Comparison of ENCODE assay signal across 14 cellular contexts in genomic region chrX:38937926-38938325, GRCh38.
A peak's percentile ranks its signal among the peaks of the same experiment; 100 is the strongest.
DNase-seq lines count a peak whose midpoint lies in the region; ATAC-seq, FAIRE-seq and TF ChIP-seq lines count a peak whose summit lies in the region.
"Had no signal": no experiment of that assay in that cellular context is flagged by ENCODE, and none has a peak within 500 bp of the region (broad histone marks: within the 10 kb centered on the region; RNA-seq: fewer than 3 reads in every experiment).

No MANE protein-coding gene starts in this region.

- CTCF ChIA-PET in HepG2 (lab: Yijun Ruan, JAX; ENCODE audit: low intra/inter-chr PET ratio, low total read pairs): no interaction called here

- peaks cover 0 to 13% (median 0%) of the 10 kb centered on the region in 4 donors for H3K27me3 ChIP-seq in liver (ENCODE audit: control insufficient read depth in 4 of 4, insufficient read depth in 4 of 4, low read length in 3 of 4)
- H3K27me3 ChIP-seq in HepG2 (ENCODE audit: control insufficient read depth in 1 of 2, insufficient read depth in 2 of 2, low read length in 2 of 2): no peaks in the 10 kb centered on the region
- H3K27me3 ChIP-seq in skeletal muscle tissue (ENCODE audit: control insufficient read depth in 3 of 3, insufficient read depth in 3 of 3, low read length in 3 of 3): peaks cover 0 to 3% (median 0%) of the 10 kb centered on the region in 3 donors
- H3K27me3 ChIP-seq in MG63: no peaks in the 10 kb centered on the region
- H3K27me3 ChIP-seq: BLaER1 treated with 17β-estradiol and CSF1 and Interleukin-3, amounts not matched to agents 10 nM and 100 nM had no signal

- H3K36me3 ChIP-seq in liver (ENCODE audit: control insufficient read depth in 4 of 4, insufficient read depth in 3 of 4, low read depth in 1 of 4, low read length in 3 of 4) (no peaks in the 10 kb centered on the region), HepG2 (replicated peaks in 1 of 2; ENCODE audit: control insufficient read depth in 1 of 2, insufficient read depth in 2 of 2, low read length in 2 of 2) (no peaks in the 10 kb centered on the region), skeletal muscle tissue (ENCODE audit: control insufficient read depth in 3 of 3, insufficient read depth in 3 of 3, low read length in 3 of 3) (no peaks in the 10 kb centered on the region), MG63 (no peaks in the 10 kb centered on the region)
- H3K36me3 ChIP-seq: BLaER1 treated with 17β-estradiol and CSF1 and Interleukin-3, amounts not matched to agents 10 nM and 100 nM had no signal

- H2AFZ ChIP-seq in HepG2 (ENCODE audit: low read length): no peak overlapping the region

- POLR2A ChIA-PET in HepG2 (lab: Yijun Ruan, JAX): no interaction called here

- H3K79me2 ChIP-seq in HepG2 (ENCODE audit: insufficient read depth, low read length): no peaks in the 10 kb centered on the region

- in situ Hi-C loops in HepG2 (cut with HindIII; ENCODE audit: extremely low pct_ligation_motif_present, low pct_unique_long_range_greater_than_20kb): no loop called here

- H3K4me2 ChIP-seq in HepG2 (ENCODE audit: low read depth, low read length): no peak overlapping the region
- H3K4me2 ChIP-seq: BLaER1 treated with 17β-estradiol and CSF1 and Interleukin-3, amounts not matched to agents 10 nM and 100 nM had no signal

- H3K9me3 ChIP-seq in liver (ENCODE audit: control insufficient read depth in 4 of 4, low read length in 3 of 4) (peaks cover 0 to 1% (median 0%) of the 10 kb centered on the region in 4 donors), HepG2 (ENCODE audit: low read length) (no peaks in the 10 kb centered on the region), skeletal muscle tissue (ENCODE audit: control insufficient read depth in 3 of 3, low read length in 3 of 3) (no peaks in the 10 kb centered on the region), MG63 (no peaks in the 10 kb centered on the region)

- no peaks in the 10 kb centered on the region for H4K20me1 ChIP-seq in HepG2 (ENCODE audit: insufficient read depth, low read length)
- H4K20me1 ChIP-seq: BLaER1 treated with 17β-estradiol and CSF1 and Interleukin-3, amounts not matched to agents 10 nM and 100 nM had no signal

- DNase-seq in HepG2 (ENCODE audit: low spot score) (no peak), left lobe of liver (ENCODE audit: low spot score) (no peak), MG63 (no peak), NCI-H2029 (lab: John Stamatoyannopoulos, UW) (no peak), NCI-H1436 treated with DMSO at 0.1 percent for 48 hours (lab: John Stamatoyannopoulos, UW) (no peak)
- DNase-seq: ACHN; CD4-positive, CD25-positive, alpha-beta regulatory T cell; GF-D8 had no signal

- H3K4me1 ChIP-seq in liver (ENCODE audit: control insufficient read depth in 4 of 4, insufficient read depth in 4 of 4, low read length in 3 of 4) (peaks cover 0 to 25% (median 20%) of the 10 kb centered on the region in 4 donors), HepG2 (ENCODE audit: insufficient read depth, low read length) (no peaks in the 10 kb centered on the region; the same call in 1 of the 2 replicates), skeletal muscle tissue (ENCODE audit: control insufficient read depth in 3 of 3, insufficient read depth in 3 of 3, low read length in 3 of 3) (peaks cover 0 to 8% (median 7%) of the 10 kb centered on the region in 3 donors)
- H3K4me1 ChIP-seq: BLaER1 treated with 17β-estradiol and CSF1 and Interleukin-3, amounts not matched to agents 10 nM and 100 nM had no signal

- no peak for TF ChIP-seq EP300 in HepG2 (IDR thresholded peaks at IDR 0.05; ENCODE audit: low read depth in 2 of 2, low read length in 2 of 2)
- no peak for TF ChIP-seq EP300 in HepG2 (CRISPR knock-in tag; IDR thresholded peaks at IDR 0.05; ENCODE audit: borderline replicate concordance)

- no peak overlapping the region for H3K4me3 ChIP-seq in liver (ENCODE audit: low read depth in 1 of 3, low read length in 3 of 3)
- no peak overlapping the region for H3K4me3 ChIP-seq in HepG2 (replicated peaks in 1 of 3; ENCODE audit: insufficient read depth in 1 of 3, low read depth in 2 of 3, low read length in 3 of 3)
- no peak overlapping the region for H3K4me3 ChIP-seq in skeletal muscle tissue (ENCODE audit: low read length in 3 of 3)
- H3K4me3 ChIP-seq in MG63: no peak overlapping the region
- H3K4me3 ChIP-seq: BLaER1 treated with 17β-estradiol and CSF1 and Interleukin-3, amounts not matched to agents 10 nM and 100 nM had no signal

- peak; percentile 24 to 35 for TF ChIP-seq RAD21 in liver (IDR thresholded peaks at IDR 0.05)
- no peak for TF ChIP-seq RAD21 in HepG2 (CRISPR knock-in tag; IDR thresholded peaks at IDR 0.05)

- 26% methylated on average over 3 of the region's 3 CpGs for WGBS in liver
- 0% methylated on average over 3 of the region's 3 CpGs for WGBS in HepG2 (ENCODE audit: low lambda C conversion rate)

- TF ChIP-seq CTCF in liver (IDR thresholded peaks at IDR 0.05; ENCODE audit: low read depth, low read length, missing input control): no peak
- no peak for TF ChIP-seq CTCF in HepG2 (CRISPR knock-in tag; IDR thresholded peaks at IDR 0.05)

- H3K9ac ChIP-seq in liver (ENCODE audit: low read depth in 1 of 2, low read length in 2 of 2): no peak overlapping the region
- H3K9ac ChIP-seq in HepG2 (ENCODE audit: insufficient read depth, low read depth, low read length): no peak overlapping the region
- no peak overlapping the region for H3K9ac ChIP-seq in skeletal muscle tissue (ENCODE audit: low read depth in 1 of 3, low read length in 3 of 3)
- H3K9ac ChIP-seq: BLaER1 treated with 17β-estradiol and CSF1 and Interleukin-3, amounts not matched to agents 10 nM and 100 nM had no signal

- BruUV-seq in HepG2 (replicated peaks; lab: Mats Ljungman, UMichigan): no TSS peak

- peak overlapping the region in 1 of 2 donors; percentile 70 for H3K27ac ChIP-seq in liver (ENCODE audit: low read depth in 1 of 2, low read length in 2 of 2)
- no peak overlapping the region for H3K27ac ChIP-seq in HepG2 (ENCODE audit: extremely low read length, insufficient read depth, low read length)
- peak overlapping the region; percentile 8 for H3K27ac ChIP-seq in skeletal muscle tissue (ENCODE audit: low read depth, low read length)
- H3K27ac ChIP-seq: 22Rv1; BLaER1 treated with 17β-estradiol and CSF1 and Interleukin-3, amounts not matched to agents 10 nM and 100 nM had no signal

- intact Hi-C loops in HepG2 (cut with micrococcal nuclease; ENCODE audit: unreplicated experiment): no loop called here

- no peak for FAIRE-seq in HepG2 (lab: Jason Lieb, UNC)
- FAIRE-seq: HTR-8/SVneo had no signal

- TF ChIP-seq POLR2A in HepG2 (IDR thresholded peaks at IDR 0.05; ENCODE audit: insufficient read depth in 1 of 2, low read depth in 2 of 2, low read length in 2 of 2): no peak

- no peak for ATAC-seq in HepG2
- peak; percentile 76 for ATAC-seq in left lobe of liver
- ATAC-seq: HCT116 had no signal

TF ChIP-seq in liver, 16 proteins besides CTCF, POLR2A, EP300 and RAD21 (continues in another document):
- peak in 1 of 2 donors; percentile 46 for TF ChIP-seq JUND (IDR thresholded peaks at IDR 0.05)
- TF ChIP-seq, protein P1, sequence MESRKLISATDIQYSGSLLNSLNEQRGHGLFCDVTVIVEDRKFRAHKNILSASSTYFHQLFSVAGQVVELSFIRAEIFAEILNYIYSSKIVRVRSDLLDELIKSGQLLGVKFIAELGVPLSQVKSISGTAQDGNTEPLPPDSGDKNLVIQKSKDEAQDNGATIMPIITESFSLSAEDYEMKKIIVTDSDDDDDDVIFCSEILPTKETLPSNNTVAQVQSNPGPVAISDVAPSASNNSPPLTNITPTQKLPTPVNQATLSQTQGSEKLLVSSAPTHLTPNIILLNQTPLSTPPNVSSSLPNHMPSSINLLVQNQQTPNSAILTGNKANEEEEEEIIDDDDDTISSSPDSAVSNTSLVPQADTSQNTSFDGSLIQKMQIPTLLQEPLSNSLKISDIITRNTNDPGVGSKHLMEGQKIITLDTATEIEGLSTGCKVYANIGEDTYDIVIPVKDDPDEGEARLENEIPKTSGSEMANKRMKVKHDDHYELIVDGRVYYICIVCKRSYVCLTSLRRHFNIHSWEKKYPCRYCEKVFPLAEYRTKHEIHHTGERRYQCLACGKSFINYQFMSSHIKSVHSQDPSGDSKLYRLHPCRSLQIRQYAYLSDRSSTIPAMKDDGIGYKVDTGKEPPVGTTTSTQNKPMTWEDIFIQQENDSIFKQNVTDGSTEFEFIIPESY (IDR thresholded peaks at IDR 0.05): no peak
- TF ChIP-seq FOXA2 (IDR thresholded peaks at IDR 0.05): peak; percentile 85
- TF ChIP-seq, protein P2, sequence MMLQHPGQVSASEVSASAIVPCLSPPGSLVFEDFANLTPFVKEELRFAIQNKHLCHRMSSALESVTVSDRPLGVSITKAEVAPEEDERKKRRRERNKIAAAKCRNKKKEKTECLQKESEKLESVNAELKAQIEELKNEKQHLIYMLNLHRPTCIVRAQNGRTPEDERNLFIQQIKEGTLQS (IDR thresholded peaks at IDR 0.05): no peak
- peak; percentile 59 for TF ChIP-seq MAX (IDR thresholded peaks at IDR 0.05)

TF ChIP-seq in HepG2, 621 proteins besides CTCF, POLR2A, EP300 and RAD21:
- TF ChIP-seq NCOA5 (CRISPR knock-in tag; IDR thresholded peaks at IDR 0.05): no peak
- TF ChIP-seq ZNF3 (CRISPR knock-in tag; IDR thresholded peaks at IDR 0.05): no peak
- TF ChIP-seq TMF1 (CRISPR knock-in tag; IDR thresholded peaks at IDR 0.05; ENCODE audit: low read depth): no peak
- TF ChIP-seq, protein P3, sequence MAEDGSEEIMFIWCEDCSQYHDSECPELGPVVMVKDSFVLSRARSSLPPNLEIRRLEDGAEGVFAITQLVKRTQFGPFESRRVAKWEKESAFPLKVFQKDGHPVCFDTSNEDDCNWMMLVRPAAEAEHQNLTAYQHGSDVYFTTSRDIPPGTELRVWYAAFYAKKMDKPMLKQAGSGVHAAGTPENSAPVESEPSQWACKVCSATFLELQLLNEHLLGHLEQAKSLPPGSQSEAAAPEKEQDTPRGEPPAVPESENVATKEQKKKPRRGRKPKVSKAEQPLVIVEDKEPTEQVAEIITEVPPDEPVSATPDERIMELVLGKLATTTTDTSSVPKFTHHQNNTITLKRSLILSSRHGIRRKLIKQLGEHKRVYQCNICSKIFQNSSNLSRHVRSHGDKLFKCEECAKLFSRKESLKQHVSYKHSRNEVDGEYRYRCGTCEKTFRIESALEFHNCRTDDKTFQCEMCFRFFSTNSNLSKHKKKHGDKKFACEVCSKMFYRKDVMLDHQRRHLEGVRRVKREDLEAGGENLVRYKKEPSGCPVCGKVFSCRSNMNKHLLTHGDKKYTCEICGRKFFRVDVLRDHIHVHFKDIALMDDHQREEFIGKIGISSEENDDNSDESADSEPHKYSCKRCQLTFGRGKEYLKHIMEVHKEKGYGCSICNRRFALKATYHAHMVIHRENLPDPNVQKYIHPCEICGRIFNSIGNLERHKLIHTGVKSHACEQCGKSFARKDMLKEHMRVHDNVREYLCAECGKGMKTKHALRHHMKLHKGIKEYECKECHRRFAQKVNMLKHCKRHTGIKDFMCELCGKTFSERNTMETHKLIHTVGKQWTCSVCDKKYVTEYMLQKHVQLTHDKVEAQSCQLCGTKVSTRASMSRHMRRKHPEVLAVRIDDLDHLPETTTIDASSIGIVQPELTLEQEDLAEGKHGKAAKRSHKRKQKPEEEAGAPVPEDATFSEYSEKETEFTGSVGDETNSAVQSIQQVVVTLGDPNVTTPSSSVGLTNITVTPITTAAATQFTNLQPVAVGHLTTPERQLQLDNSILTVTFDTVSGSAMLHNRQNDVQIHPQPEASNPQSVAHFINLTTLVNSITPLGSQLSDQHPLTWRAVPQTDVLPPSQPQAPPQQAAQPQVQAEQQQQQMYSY (CRISPR knock-in tag; IDR thresholded peaks at IDR 0.05): no peak
